In genomic region chr11:64358907-64359711, GRCh38 we compare ENCODE assay signal across 1 cellular context.
TF ChIP-seq lines count a peak whose summit lies in the region.

TSS of gene RPS6KA4 (plus strand) at chr11:64359162. CDS start at chr11:64359236, 74 bp downstream.

TF ChIP-seq in HEK293, 187 proteins besides CTCF, POLR2A, EP300 and RAD21 (continued from another document and continues in another):
- TF ChIP-seq, protein P1, sequence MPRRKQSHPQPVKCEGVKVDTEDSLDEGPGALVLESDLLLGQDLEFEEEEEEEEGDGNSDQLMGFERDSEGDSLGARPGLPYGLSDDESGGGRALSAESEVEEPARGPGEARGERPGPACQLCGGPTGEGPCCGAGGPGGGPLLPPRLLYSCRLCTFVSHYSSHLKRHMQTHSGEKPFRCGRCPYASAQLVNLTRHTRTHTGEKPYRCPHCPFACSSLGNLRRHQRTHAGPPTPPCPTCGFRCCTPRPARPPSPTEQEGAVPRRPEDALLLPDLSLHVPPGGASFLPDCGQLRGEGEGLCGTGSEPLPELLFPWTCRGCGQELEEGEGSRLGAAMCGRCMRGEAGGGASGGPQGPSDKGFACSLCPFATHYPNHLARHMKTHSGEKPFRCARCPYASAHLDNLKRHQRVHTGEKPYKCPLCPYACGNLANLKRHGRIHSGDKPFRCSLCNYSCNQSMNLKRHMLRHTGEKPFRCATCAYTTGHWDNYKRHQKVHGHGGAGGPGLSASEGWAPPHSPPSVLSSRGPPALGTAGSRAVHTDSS (tag by site-specific recombination; IDR thresholded peaks at IDR 0.05) = no peak
- TF ChIP-seq KLF8 (tag by site-specific recombination; IDR thresholded peaks at IDR 0.05) = no peak
- TF ChIP-seq ZNF362 (tag by site-specific recombination; IDR thresholded peaks at IDR 0.05) = no peak
- no peak for TF ChIP-seq HOXC10 (CRISPR knock-in tag; IDR thresholded peaks at IDR 0.05)
- TF ChIP-seq ZBTB10 (tag by site-specific recombination; IDR thresholded peaks at IDR 0.05) = no peak
- TF ChIP-seq ZNF423 (tag by site-specific recombination; IDR thresholded peaks at IDR 0.05) = no peak
- no peak for TF ChIP-seq ZNF785 (tag by site-specific recombination; IDR thresholded peaks at IDR 0.05)
- no peak for TF ChIP-seq ZNF292 (tag by site-specific recombination; IDR thresholded peaks at IDR 0.05; ENCODE audit: borderline replicate concordance, low read depth)
- TF ChIP-seq, protein P2, sequence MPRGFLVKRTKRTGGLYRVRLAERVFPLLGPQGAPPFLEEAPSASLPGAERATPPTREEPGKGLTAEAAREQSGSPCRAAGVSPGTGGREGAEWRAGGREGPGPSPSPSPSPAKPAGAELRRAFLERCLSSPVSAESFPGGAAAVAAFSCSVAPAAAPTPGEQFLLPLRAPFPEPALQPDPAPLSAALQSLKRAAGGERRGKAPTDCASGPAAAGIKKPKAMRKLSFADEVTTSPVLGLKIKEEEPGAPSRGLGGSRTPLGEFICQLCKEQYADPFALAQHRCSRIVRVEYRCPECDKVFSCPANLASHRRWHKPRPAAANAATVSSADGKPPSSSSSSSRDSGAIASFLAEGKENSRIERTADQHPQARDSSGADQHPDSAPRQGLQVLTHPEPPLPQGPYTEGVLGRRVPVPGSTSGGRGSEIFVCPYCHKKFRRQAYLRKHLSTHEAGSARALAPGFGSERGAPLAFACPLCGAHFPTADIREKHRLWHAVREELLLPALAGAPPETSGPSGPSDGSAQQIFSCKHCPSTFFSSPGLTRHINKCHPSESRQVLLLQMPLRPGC (tag by site-specific recombination; IDR thresholded peaks at IDR 0.05) = no peak
- no peak for TF ChIP-seq ZNF645 (tag by site-specific recombination; IDR thresholded peaks at IDR 0.05)
- no peak; the same call in 1 of the 2 replicates for TF ChIP-seq ZFHX2 (tag by site-specific recombination; conservative IDR thresholded peaks at IDR 0.05)
- no peak for TF ChIP-seq ZSCAN23 (tag by site-specific recombination; IDR thresholded peaks at IDR 0.05)
- no peak for TF ChIP-seq ZEB2 (tag by site-specific recombination; IDR thresholded peaks at IDR 0.05)
- no peak for TF ChIP-seq SETDB1 (IDR thresholded peaks at IDR 0.05; ENCODE audit: insufficient read length, low read length)
- no peak for TF ChIP-seq ZBTB17 (tag by site-specific recombination; IDR thresholded peaks at IDR 0.05)
- no peak for TF ChIP-seq ZNF132 (tag by site-specific recombination; IDR thresholded peaks at IDR 0.05; ENCODE audit: borderline replicate concordance)
- TF ChIP-seq KLF16 (tag by site-specific recombination; IDR thresholded peaks at IDR 0.05) = 0 out of 2 replicates have a peak, but pooled peaks have one; percentile 20
- no peak for TF ChIP-seq ZNF664 (tag by site-specific recombination; IDR thresholded peaks at IDR 0.05)
- TF ChIP-seq ZNF558 (tag by site-specific recombination; IDR thresholded peaks at IDR 0.05) = no peak
- TF ChIP-seq, protein P3, sequence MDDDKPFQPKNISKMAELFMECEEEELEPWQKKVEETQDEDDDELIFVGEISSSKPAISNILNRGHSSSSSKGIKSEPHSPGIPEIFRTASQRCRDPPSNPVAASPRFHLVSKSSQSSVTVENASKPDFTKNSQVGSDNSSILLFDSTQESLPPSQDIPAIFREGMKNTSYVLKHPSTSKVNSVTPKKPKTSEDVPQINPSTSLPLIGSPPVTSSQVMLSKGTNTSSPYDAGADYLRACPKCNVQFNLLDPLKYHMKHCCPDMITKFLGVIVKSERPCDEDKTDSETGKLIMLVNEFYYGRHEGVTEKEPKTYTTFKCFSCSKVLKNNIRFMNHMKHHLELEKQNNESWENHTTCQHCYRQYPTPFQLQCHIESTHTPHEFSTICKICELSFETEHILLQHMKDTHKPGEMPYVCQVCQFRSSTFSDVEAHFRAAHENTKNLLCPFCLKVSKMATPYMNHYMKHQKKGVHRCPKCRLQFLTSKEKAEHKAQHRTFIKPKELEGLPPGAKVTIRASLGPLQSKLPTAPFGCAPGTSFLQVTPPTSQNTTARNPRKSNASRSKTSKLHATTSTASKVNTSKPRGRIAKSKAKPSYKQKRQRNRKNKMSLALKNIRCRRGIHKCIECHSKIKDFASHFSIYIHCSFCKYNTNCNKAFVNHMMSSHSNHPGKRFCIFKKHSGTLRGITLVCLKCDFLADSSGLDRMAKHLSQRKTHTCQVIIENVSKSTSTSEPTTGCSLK (tag by site-specific recombination; IDR thresholded peaks at IDR 0.05) = no peak
- TF ChIP-seq, protein P4, sequence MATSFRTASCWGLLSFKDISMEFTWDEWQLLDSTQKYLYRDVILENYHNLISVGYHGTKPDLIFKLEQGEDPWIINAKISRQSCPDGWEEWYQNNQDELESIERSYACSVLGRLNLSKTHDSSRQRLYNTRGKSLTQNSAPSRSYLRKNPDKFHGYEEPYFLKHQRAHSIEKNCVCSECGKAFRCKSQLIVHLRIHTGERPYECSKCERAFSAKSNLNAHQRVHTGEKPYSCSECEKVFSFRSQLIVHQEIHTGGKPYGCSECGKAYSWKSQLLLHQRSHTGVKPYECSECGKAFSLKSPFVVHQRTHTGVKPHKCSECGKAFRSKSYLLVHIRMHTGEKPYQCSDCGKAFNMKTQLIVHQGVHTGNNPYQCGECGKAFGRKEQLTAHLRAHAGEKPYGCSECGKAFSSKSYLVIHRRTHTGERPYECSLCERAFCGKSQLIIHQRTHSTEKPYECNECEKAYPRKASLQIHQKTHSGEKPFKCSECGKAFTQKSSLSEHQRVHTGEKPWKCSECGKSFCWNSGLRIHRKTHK (tag by site-specific recombination; IDR thresholded peaks at IDR 0.05) = no peak
- TF ChIP-seq ZNF777 (tag by site-specific recombination; IDR thresholded peaks at IDR 0.05; ENCODE audit: borderline replicate concordance) = no peak
- TF ChIP-seq ZNF214 (tag by site-specific recombination; IDR thresholded peaks at IDR 0.05; ENCODE audit: borderline replicate concordance) = no peak
- TF ChIP-seq GFI1B (tag by site-specific recombination; IDR thresholded peaks at IDR 0.05) = no peak
- no peak for TF ChIP-seq ZNF10 (tag by site-specific recombination; IDR thresholded peaks at IDR 0.05)
- TF ChIP-seq ZNF366 (tag by site-specific recombination; conservative IDR thresholded peaks at IDR 0.05) = no peak
- TF ChIP-seq ZNF138 (tag by site-specific recombination; IDR thresholded peaks at IDR 0.05; ENCODE audit: borderline replicate concordance) = no peak
- TF ChIP-seq ZBTB21 (tag by site-specific recombination; IDR thresholded peaks at IDR 0.05) = no peak
- no peak for TF ChIP-seq EGR2 (tag by site-specific recombination; IDR thresholded peaks at IDR 0.05; ENCODE audit: low read depth)
- TF ChIP-seq, protein P5, sequence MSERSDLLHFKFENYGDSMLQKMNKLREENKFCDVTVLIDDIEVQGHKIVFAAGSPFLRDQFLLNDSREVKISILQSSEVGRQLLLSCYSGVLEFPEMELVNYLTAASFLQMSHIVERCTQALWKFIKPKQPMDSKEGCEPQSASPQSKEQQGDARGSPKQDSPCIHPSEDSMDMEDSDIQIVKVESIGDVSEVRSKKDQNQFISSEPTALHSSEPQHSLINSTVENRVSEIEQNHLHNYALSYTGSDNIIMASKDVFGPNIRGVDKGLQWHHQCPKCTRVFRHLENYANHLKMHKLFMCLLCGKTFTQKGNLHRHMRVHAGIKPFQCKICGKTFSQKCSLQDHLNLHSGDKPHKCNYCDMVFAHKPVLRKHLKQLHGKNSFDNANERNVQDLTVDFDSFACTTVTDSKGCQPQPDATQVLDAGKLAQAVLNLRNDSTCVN (tag by site-specific recombination; optimal IDR thresholded peaks at IDR 0.05) = peak; percentile 64
- TF ChIP-seq GLI2 (tag by site-specific recombination; IDR thresholded peaks at IDR 0.05; ENCODE audit: borderline replicate concordance, low read depth) = no peak
- TF ChIP-seq, protein P6, sequence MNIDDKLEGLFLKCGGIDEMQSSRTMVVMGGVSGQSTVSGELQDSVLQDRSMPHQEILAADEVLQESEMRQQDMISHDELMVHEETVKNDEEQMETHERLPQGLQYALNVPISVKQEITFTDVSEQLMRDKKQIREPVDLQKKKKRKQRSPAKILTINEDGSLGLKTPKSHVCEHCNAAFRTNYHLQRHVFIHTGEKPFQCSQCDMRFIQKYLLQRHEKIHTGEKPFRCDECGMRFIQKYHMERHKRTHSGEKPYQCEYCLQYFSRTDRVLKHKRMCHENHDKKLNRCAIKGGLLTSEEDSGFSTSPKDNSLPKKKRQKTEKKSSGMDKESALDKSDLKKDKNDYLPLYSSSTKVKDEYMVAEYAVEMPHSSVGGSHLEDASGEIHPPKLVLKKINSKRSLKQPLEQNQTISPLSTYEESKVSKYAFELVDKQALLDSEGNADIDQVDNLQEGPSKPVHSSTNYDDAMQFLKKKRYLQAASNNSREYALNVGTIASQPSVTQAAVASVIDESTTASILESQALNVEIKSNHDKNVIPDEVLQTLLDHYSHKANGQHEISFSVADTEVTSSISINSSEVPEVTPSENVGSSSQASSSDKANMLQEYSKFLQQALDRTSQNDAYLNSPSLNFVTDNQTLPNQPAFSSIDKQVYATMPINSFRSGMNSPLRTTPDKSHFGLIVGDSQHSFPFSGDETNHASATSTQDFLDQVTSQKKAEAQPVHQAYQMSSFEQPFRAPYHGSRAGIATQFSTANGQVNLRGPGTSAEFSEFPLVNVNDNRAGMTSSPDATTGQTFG (tag by site-specific recombination; IDR thresholded peaks at IDR 0.05; ENCODE audit: borderline replicate concordance) = no peak
- no peak for TF ChIP-seq ZNF280D (tag by site-specific recombination; IDR thresholded peaks at IDR 0.05)
- TF ChIP-seq, protein P7, sequence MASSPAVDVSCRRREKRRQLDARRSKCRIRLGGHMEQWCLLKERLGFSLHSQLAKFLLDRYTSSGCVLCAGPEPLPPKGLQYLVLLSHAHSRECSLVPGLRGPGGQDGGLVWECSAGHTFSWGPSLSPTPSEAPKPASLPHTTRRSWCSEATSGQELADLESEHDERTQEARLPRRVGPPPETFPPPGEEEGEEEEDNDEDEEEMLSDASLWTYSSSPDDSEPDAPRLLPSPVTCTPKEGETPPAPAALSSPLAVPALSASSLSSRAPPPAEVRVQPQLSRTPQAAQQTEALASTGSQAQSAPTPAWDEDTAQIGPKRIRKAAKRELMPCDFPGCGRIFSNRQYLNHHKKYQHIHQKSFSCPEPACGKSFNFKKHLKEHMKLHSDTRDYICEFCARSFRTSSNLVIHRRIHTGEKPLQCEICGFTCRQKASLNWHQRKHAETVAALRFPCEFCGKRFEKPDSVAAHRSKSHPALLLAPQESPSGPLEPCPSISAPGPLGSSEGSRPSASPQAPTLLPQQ (tag by site-specific recombination; IDR thresholded peaks at IDR 0.05) = 0 out of 2 replicates have a peak, but pooled peaks have one; percentile 27
- TF ChIP-seq OSR2 (tag by site-specific recombination; IDR thresholded peaks at IDR 0.05) = no peak
- TF ChIP-seq ZNF488 (tag by site-specific recombination; IDR thresholded peaks at IDR 0.05) = no peak
